10 cellular contexts compared by ENCODE assay signal in the genomic region with DNA sequence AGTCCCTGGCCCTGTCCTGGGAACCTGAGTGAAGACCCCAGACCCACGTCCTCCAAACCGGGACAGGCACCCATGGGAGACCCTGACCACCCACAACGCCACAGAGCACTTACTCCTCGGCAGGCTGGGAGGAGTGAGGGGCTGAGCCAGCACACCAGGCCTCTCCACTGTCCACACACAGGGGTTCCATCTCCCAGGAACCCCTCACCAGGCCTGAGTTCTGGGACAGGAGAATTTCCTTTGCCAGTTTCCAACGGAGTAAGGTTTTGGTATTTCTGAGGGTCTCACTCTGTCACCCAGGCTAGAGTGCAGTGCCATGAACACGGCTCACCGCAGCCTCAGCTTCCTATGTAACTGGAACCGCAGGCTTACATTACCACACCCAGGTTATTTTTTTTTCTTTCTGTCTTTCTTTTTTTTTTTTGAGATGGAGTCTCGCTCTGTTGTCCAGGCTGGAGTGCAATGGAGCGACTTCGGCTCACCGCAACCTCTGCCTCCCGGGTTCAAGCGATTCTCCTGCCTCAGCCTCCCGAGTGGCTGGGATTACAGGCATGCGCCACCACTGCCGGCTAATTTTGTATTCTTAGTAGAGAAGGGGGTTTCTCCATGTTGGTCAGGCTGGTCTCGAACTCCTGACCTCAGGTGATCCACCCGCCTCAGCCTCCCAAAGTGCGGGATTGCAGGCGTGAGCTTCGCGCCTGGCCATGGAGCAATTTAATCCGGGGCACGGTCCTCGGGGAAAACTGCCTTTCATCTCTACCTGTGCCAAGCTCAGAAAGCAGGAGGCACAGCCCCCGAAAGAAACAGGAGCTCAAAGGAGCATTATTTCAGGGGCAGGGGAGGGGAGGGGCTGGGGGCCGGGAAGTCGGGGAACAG. TPM values are rescaled to one million over a fixed set of nuclear protein-coding genes. Genes with fewer than 3 reads are reported as not detected.
DNase-seq lines count a peak whose midpoint lies in the region; TF ChIP-seq lines count a peak whose summit lies in the region.
"Had no signal": no experiment of that assay in that cellular context is flagged by ENCODE, and none has a peak within 500 bp of the region (broad histone marks: within the 10 kb centered on the region; RNA-seq: fewer than 3 reads in every experiment).

No MANE protein-coding gene starts in this region.

- H3K27ac Mint-ChIP-seq in nephron: no peak overlapping the region

- H3K4me3 ChIP-seq in BLaER1 (peak overlapping the region; percentile 89), MG63 (peak overlapping the region; percentile 73), duodenal mucosa (ENCODE audit: low read depth in 1 of 2, low read length in 2 of 2) (peak overlapping the region; percentile 76 to 77)

- no peak for TF ChIP-seq CTCF in nephron (IDR thresholded peaks at IDR 0.05; ENCODE audit: unreplicated experiment in 3 of 3)

- no peak overlapping the region for H3K27ac ChIP-seq in BLaER1
- H3K27ac ChIP-seq in duodenal mucosa (ENCODE audit: low read depth, low read length): no peak overlapping the region
- H3K27ac ChIP-seq in caudate nucleus (ENCODE audit: low read depth, low read length): no peak overlapping the region

- H3K9me3 Mint-ChIP-seq in nephron: no peaks in the 10 kb centered on the region

- H3K4me2 ChIP-seq in BLaER1: peak overlapping the region; percentile 100

- H3K36me3 ChIP-seq in BLaER1: peaks cover 27% of the 10 kb centered on the region
- peaks cover 6% of the 10 kb centered on the region for H3K36me3 ChIP-seq in MG63
- peaks cover 4 to 19% of the 10 kb centered on the region in 2 donors for H3K36me3 ChIP-seq in duodenal mucosa (ENCODE audit: control insufficient read depth in 1 of 2, insufficient read depth in 2 of 2, low read length in 2 of 2)

- H3K9ac ChIP-seq in BLaER1 (0 out of 2 replicates have a peak overlapping the region, but pooled peaks have one; percentile 85), duodenal mucosa (ENCODE audit: low read depth in 1 of 2, low read length in 2 of 2) (peak overlapping the region; percentile 47 to 77)

- DNase-seq in MG63 (no peak), occipital lobe (lab: John Stamatoyannopoulos, UW) (no peak), NCI-H1048 (lab: John Stamatoyannopoulos, UW) (no peak), COLO668 (lab: John Stamatoyannopoulos, UW; ENCODE audit: unreplicated experiment) (no peak), caudate nucleus (lab: John Stamatoyannopoulos, UW) (no peak)
- DNase-seq: MV-4-11; stimulated activated CD4-positive, alpha-beta T cell treated with anti-CD3 and anti-CD28 coated beads, Interleukin-2, amount 100 ng/mL, for 24 hours had no signal

- peaks cover 12% of the 10 kb centered on the region for H3K4me1 Mint-ChIP-seq in nephron

- H4K20me1 ChIP-seq in BLaER1: peaks cover 34% of the 10 kb centered on the region

- peak overlapping the region; percentile 77 to 83 (median 83) for H3K4me3 Mint-ChIP-seq in nephron

- H3K4me1 ChIP-seq in BLaER1 (peaks cover 44% of the 10 kb centered on the region), duodenal mucosa (ENCODE audit: control insufficient read depth in 1 of 2, insufficient read depth in 2 of 2, low read length in 2 of 2) (peaks cover 17 to 27% of the 10 kb centered on the region in 2 donors)

- H3K9me3 ChIP-seq in BLaER1: no peaks in the 10 kb centered on the region
- no peaks in the 10 kb centered on the region for H3K9me3 ChIP-seq in MG63
- no peaks in the 10 kb centered on the region for H3K9me3 ChIP-seq in duodenal mucosa (ENCODE audit: control insufficient read depth in 1 of 2, low read length in 2 of 2)

- peaks cover 11% of the 10 kb centered on the region for H3K27me3 Mint-ChIP-seq in nephron (ENCODE audit: low read depth)

- no peaks in the 10 kb centered on the region for H3K36me3 Mint-ChIP-seq in nephron (ENCODE audit: low read depth)

- H3K27me3 ChIP-seq in BLaER1: no peaks in the 10 kb centered on the region; the same call in 1 of the 2 replicates
- H3K27me3 ChIP-seq in MG63: no peaks in the 10 kb centered on the region
- no peaks in the 10 kb centered on the region for H3K27me3 ChIP-seq in duodenal mucosa (ENCODE audit: control insufficient read depth in 1 of 2, insufficient read depth in 2 of 2, low read length in 2 of 2)

RNA-seq across cellular contexts. Expression of gene PGAP6, which starts 1.6 kb away (rescaled TPM):
- total RNA-seq in MG63 (2014; rRNA removed; shearing (Covaris generic); ENCODE audit: low replicate concordance): 34.2 and 35.5 TPM in 2 replicates
- 14.3 TPM for total RNA-seq in occipital lobe

RNA-seq across cellular contexts. Expression of gene MRPL28, which starts 9.9 kb away (rescaled TPM):
- 172 and 192 TPM in 2 replicates for total RNA-seq in MG63 (2014; rRNA removed; shearing (Covaris generic); ENCODE audit: low replicate concordance)
- total RNA-seq in occipital lobe: 28.1 TPM

RNA-seq across cellular contexts. Expression of gene NME4, which starts 16.8 kb away (rescaled TPM):
- 188 and 350 TPM in 2 replicates for total RNA-seq in MG63 (2014; rRNA removed; shearing (Covaris generic); ENCODE audit: low replicate concordance)
- total RNA-seq in occipital lobe: 15.4 TPM

RNA-seq across cellular contexts. Expression of gene DECR2, which starts 21.5 kb away (rescaled TPM):
- 31.6 and 37.1 TPM in 2 replicates for total RNA-seq in MG63 (2014; rRNA removed; shearing (Covaris generic); ENCODE audit: low replicate concordance)
- 7.6 TPM for total RNA-seq in occipital lobe

RNA-seq across cellular contexts. Expression of gene AXIN1, which starts 27.7 kb away (rescaled TPM):
- total RNA-seq in MG63 (2014; rRNA removed; shearing (Covaris generic); ENCODE audit: low replicate concordance): 46.9 and 48.3 TPM in 2 replicates
- total RNA-seq in occipital lobe: 18.7 TPM

Comparison
In these comparisons a context has a peak if more than half of its experiments do, and no peak if none do; other contexts are left out.
1. RNA of gene NME4, which starts 16.8 kb away (total RNA-seq): 188 to 350 TPM in MG63; 15.4 TPM in occipital lobe (single experiment); every median in the first group is over 10 times any median in the second.
2. Peak in every context shown above with its lines, with median percentiles within 50 percentile points of each other: H3K4me3 ChIP-seq.